In the genomic region with DNA sequence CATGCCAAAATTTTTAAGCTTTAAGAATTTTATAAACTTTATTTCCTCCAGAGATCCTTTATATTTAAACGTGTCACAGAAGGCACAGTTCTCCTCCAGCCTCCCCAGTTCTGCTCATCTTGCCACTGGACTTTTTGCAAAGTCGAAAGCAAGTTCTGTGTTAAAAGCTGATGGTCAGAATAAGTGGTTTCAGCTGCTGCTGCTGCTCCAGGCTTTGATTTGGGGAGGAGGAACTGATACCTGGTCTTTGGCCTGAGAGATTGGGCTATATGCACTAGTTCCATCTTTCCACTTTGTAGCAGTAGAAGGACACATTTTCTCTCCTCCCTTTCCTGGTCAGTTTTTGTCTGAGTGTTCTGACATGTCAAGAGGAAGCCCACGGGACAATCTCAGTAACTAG, we compare ENCODE assay signal across 20 cellular contexts.
"Had no signal": no experiment of that assay in that cellular context is flagged by ENCODE, and none has a peak within 500 bp of the region (broad histone marks: within the 10 kb centered on the region; RNA-seq: fewer than 3 reads in every experiment).

No MANE protein-coding gene starts in this region.

- H3K4me1 Mint-ChIP-seq: activated CD4-positive, alpha-beta T cell treated with anti-CD3 and anti-CD28 coated beads, Interleukin-2, amount 10 ng/mL, durations not matched to agents 7 days and 5 days; activated naive CD4-positive, alpha-beta T cell treated with anti-CD3 and anti-CD28 coated beads, Interleukin-2, amount 10 ng/mL, durations not matched to agents 7 days and 5 days; natural killer cell; stimulated activated effector memory CD8-positive, alpha-beta T cell treated with anti-CD3 and anti-CD28 coated beads, Interleukin-12 subunit alpha, Interleukin-12 subunit beta, amount 100 ng/mL, for 72 hours had no signal

- ATAC-seq: activated CD4-positive, CD25-positive, alpha-beta regulatory T cell treated with anti-CD3 and anti-CD28 coated beads, Interleukin-2, amount 50 U/mL, for 24 hours; foreskin keratinocyte; lower lobe of right lung; natural killer cell; stimulated activated effector memory CD8-positive, alpha-beta T cell treated with anti-CD3 and anti-CD28 coated beads, Interleukin-12 subunit alpha, Interleukin-12 subunit beta, amount 100 ng/mL, for 72 hours had no signal

- H3K27me3 Mint-ChIP-seq: activated CD4-positive, alpha-beta T cell treated with anti-CD3 and anti-CD28 coated beads, Interleukin-2, amount 10 ng/mL, durations not matched to agents 7 days and 5 days; activated naive CD4-positive, alpha-beta T cell treated with anti-CD3 and anti-CD28 coated beads, Interleukin-2, amount 10 ng/mL, durations not matched to agents 7 days and 5 days had no signal

- H3K9me3 Mint-ChIP-seq: activated naive CD4-positive, alpha-beta T cell treated with anti-CD3 and anti-CD28 coated beads, Interleukin-2, amount 10 ng/mL, durations not matched to agents 7 days and 5 days; stimulated activated effector memory CD8-positive, alpha-beta T cell treated with anti-CD3 and anti-CD28 coated beads, Interleukin-12 subunit alpha, Interleukin-12 subunit beta, amount 100 ng/mL, for 72 hours had no signal

- H3K4me3 Mint-ChIP-seq: activated CD4-positive, alpha-beta T cell treated with anti-CD3 and anti-CD28 coated beads, Interleukin-2, amount 10 ng/mL, durations not matched to agents 7 days and 5 days; activated naive CD4-positive, alpha-beta T cell treated with anti-CD3 and anti-CD28 coated beads, Interleukin-2, amount 10 ng/mL, durations not matched to agents 7 days and 5 days; natural killer cell; stimulated activated effector memory CD8-positive, alpha-beta T cell treated with anti-CD3 and anti-CD28 coated beads, Interleukin-12 subunit alpha, Interleukin-12 subunit beta, amount 100 ng/mL, for 72 hours had no signal

- DNase-seq: activated CD4-positive, alpha-beta T cell treated with anti-CD3 and anti-CD28 coated beads, Interleukin-2, amount 10 ng/mL, durations not matched to agents 7 days and 5 days; activated CD8-positive, alpha-beta memory T cell treated with anti-CD3 and anti-CD28 coated beads for 24 hours; activated CD8-positive, alpha-beta memory T cell treated with anti-CD3 and anti-CD28 coated beads, Interleukin-2, amount 50 U/mL, for 48 hours; activated effector memory CD4-positive, alpha-beta T cell treated with Interleukin-2 at 50 U/mL for 16 hours; activated naive CD4-positive, alpha-beta T cell treated with anti-CD3 and anti-CD28 coated beads, Interleukin-2, amount 10 ng/mL, durations not matched to agents 7 days and 5 days; activated T-cell treated with anti-CD3 and anti-CD28 coated beads, Interleukin-2, amount 50 U/mL, for 48 hours; aorta; brain microvascular endothelial cell; central memory CD4-positive, alpha-beta T cell; colonic mucosa; foreskin keratinocyte; glutamatergic neuron; lower lobe of right lung; natural killer cell; sigmoid colon; stimulated activated CD4-positive, alpha-beta T cell treated with anti-CD3 and anti-CD28 coated beads, Interleukin-4, amount 100 ng/mL, for 24 hours; stomach; trophoblast cell had no signal

- H3K36me3 Mint-ChIP-seq: activated naive CD4-positive, alpha-beta T cell treated with anti-CD3 and anti-CD28 coated beads, Interleukin-2, amount 10 ng/mL, durations not matched to agents 7 days and 5 days; natural killer cell; stimulated activated effector memory CD8-positive, alpha-beta T cell treated with anti-CD3 and anti-CD28 coated beads, Interleukin-12 subunit alpha, Interleukin-12 subunit beta, amount 100 ng/mL, for 72 hours had no signal

- H3K27ac Mint-ChIP-seq: activated CD4-positive, alpha-beta T cell treated with anti-CD3 and anti-CD28 coated beads, Interleukin-2, amount 10 ng/mL, durations not matched to agents 7 days and 5 days; activated naive CD4-positive, alpha-beta T cell treated with anti-CD3 and anti-CD28 coated beads, Interleukin-2, amount 10 ng/mL, durations not matched to agents 7 days and 5 days; natural killer cell; stimulated activated effector memory CD8-positive, alpha-beta T cell treated with anti-CD3 and anti-CD28 coated beads, Interleukin-12 subunit alpha, Interleukin-12 subunit beta, amount 100 ng/mL, for 72 hours had no signal
